10 cellular contexts compared by ENCODE assay signal in the genomic region with DNA sequence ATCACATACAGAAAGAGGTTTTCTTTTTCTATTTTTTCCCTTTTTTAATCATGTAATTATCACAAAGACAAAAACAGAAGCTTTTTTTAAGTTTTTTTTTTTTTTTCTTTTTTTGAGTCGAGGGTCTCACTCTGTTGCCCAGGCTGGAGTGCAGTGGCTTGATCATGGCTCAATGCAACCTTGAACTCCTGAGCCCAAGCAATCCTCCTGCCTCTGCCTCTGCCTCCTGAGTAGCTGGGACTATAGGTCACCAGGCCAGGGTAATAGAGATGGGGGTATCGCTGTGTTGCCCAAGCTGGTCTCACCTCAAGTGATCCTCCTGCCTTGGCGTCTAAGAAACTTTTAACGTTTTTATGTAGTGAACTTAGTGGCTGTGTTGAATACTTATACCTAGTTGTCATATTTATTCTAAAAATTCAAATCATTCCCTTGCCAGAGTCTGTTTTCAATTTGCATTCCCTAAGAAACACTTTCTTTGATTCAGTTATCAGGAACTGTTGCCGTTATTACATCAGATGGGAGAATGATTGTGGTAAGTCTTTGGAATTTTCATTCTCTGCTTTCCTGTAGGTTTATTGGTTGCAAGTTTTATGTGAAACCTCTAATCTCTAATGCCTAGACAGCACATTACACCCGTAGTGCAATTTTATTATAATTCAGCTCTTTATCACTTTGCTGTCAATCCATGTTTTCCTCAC. TPM values are rescaled to one million over a fixed set of nuclear protein-coding genes. Genes with fewer than 3 reads are reported as not detected.
DNase-seq lines count a peak whose midpoint lies in the region; ATAC-seq, FAIRE-seq and TF ChIP-seq lines count a peak whose summit lies in the region.
"Had no signal": no experiment of that assay in that cellular context is flagged by ENCODE, and none has a peak within 500 bp of the region (broad histone marks: within the 10 kb centered on the region; RNA-seq: fewer than 3 reads in every experiment).

No MANE protein-coding gene starts in this region.

- H3K4me1 ChIP-seq in small intestine (ENCODE audit: control insufficient read depth in 2 of 2, insufficient read depth in 1 of 2, low read depth in 1 of 2, low read length in 1 of 2), result peaks cover 0 to 4% of the 10 kb centered on the region in 2 donors

- no peak for FAIRE-seq in small intestine (lab: Jason Lieb, UNC)

- ATAC-seq in SK-N-SH treated with all-trans-retinoic acid at 6 μM for 48 hours (peak; percentile 1; the same call in 2 of the 3 replicates), HG03139 (IDR thresholded peaks at IDR 0.05; ENCODE audit: unreplicated experiment) (no peak), GM18909 (IDR thresholded peaks at IDR 0.05; ENCODE audit: poor library complexity, unreplicated experiment) (no peak)

- no peak overlapping the region for H3K27ac ChIP-seq in small intestine (ENCODE audit: low read depth in 1 of 2, low read length in 1 of 2)

- peak overlapping the region in 1 of 2 donors; percentile 17 for H3K4me3 ChIP-seq in small intestine (ENCODE audit: low read depth in 1 of 2, low read length in 2 of 2)

- no peaks in the 10 kb centered on the region for H3K36me3 ChIP-seq in small intestine (ENCODE audit: control insufficient read depth in 2 of 2, insufficient read depth in 2 of 2, low read length in 2 of 2)

- DNase-seq in DMS53 (lab: John Stamatoyannopoulos, UW) (peak; percentile 17), DMS53 treated with DMSO at 0.1 percent for 48 hours (lab: John Stamatoyannopoulos, UW; ENCODE audit: unreplicated experiment) (no peak), fibroblast of peridontal ligament (ENCODE audit: extremely low read depth) (peak; percentile 91), small intestine (peak; percentile 11), NCI-H345 treated with DMSO at 0.1 percent for 48 hours (lab: John Stamatoyannopoulos, UW; ENCODE audit: unreplicated experiment) (no peak)
- DNase-seq: 8988T, NCI-H2081 treated with DMSO at 0.1 percent for 48 hours had no signal

- no peaks in the 10 kb centered on the region for H3K27me3 ChIP-seq in small intestine (ENCODE audit: control insufficient read depth in 2 of 2, insufficient read depth in 2 of 2, low read length in 2 of 2)

- H3K9me3 ChIP-seq in small intestine (ENCODE audit: control insufficient read depth, low read depth), result no peaks in the 10 kb centered on the region

- WGBS in small intestine, 3 donors, result 43 to 67% (median 54%) methylated on average over 6 of the region's 6 CpGs

TF ChIP-seq in SK-N-SH treated with all-trans-retinoic acid at 6 μM for 48 hours, 23 proteins besides CTCF, POLR2A, EP300 and RAD21:
- TF ChIP-seq, protein P1, sequence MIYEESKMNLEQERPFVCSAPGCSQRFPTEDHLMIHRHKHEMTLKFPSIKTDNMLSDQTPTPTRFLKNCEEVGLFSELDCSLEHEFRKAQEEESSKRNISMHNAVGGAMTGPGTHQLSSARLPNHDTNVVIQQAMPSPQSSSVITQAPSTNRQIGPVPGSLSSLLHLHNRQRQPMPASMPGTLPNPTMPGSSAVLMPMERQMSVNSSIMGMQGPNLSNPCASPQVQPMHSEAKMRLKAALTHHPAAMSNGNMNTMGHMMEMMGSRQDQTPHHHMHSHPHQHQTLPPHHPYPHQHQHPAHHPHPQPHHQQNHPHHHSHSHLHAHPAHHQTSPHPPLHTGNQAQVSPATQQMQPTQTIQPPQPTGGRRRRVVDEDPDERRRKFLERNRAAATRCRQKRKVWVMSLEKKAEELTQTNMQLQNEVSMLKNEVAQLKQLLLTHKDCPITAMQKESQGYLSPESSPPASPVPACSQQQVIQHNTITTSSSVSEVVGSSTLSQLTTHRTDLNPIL (CRISPR knock-in tag; IDR thresholded peaks at IDR 0.05; ENCODE audit: low read depth), result no peak
- TF ChIP-seq ESRRG (CRISPR knock-in tag; IDR thresholded peaks at IDR 0.05), result no peak
- no peak for TF ChIP-seq ZFP3 (CRISPR knock-in tag; IDR thresholded peaks at IDR 0.05)
- TF ChIP-seq TCF4 (CRISPR knock-in tag; IDR thresholded peaks at IDR 0.05; ENCODE audit: borderline replicate concordance), result no peak
- TF ChIP-seq OSR1 (CRISPR knock-in tag; IDR thresholded peaks at IDR 0.05), result no peak
- TF ChIP-seq ARNTL (CRISPR knock-in tag; IDR thresholded peaks at IDR 0.05; ENCODE audit: borderline replicate concordance, low read depth), result no peak
- TF ChIP-seq PATZ1 (CRISPR knock-in tag; IDR thresholded peaks at IDR 0.05; ENCODE audit: borderline replicate concordance), result no peak
- no peak for TF ChIP-seq RARB (CRISPR knock-in tag; IDR thresholded peaks at IDR 0.05)
- TF ChIP-seq ZFP30 (CRISPR knock-in tag; IDR thresholded peaks at IDR 0.05), result no peak
- no peak for TF ChIP-seq CSRNP3 (CRISPR knock-in tag; IDR thresholded peaks at IDR 0.05)
- TF ChIP-seq ZNF8 (CRISPR knock-in tag; IDR thresholded peaks at IDR 0.05), result 0 out of 2 replicates have a peak, but pooled peaks have one; percentile 34
- TF ChIP-seq GLIS3 (CRISPR knock-in tag; IDR thresholded peaks at IDR 0.05), result no peak
- TF ChIP-seq ZNF565 (CRISPR knock-in tag; conservative IDR thresholded peaks at IDR 0.05; ENCODE audit: low read depth), result no peak
- no peak for TF ChIP-seq PPARA (CRISPR knock-in tag; IDR thresholded peaks at IDR 0.05; ENCODE audit: borderline replicate concordance)
- peak; percentile 9; the same call in 1 of the 2 replicates for TF ChIP-seq ISL1 (CRISPR knock-in tag; IDR thresholded peaks at IDR 0.05)

RNA-seq across cellular contexts. Expression of gene LSM8, which starts 1.3 kb away (rescaled TPM):
- polyA plus RNA-seq in small intestine, result 10 to 100 TPM; 15.9 to 45.2 (median 23.8) TPM

RNA-seq across cellular contexts. Expression of gene ANKRD7, which starts 39.2 kb away (rescaled TPM):
- polyA plus RNA-seq in small intestine, result under 1 TPM in 1 of 3 donors, not detected in 2; 0.12 TPM

Comparison
In these comparisons a context has a peak if more than half of its experiments do, and no peak if none do; other contexts are left out.
1. DNase-seq: peak in DMS53 (single experiment), fibroblast of peridontal ligament (single experiment) and small intestine (single experiment); none in DMS53 treated with DMSO at 0.1 percent for 48 hours (single experiment) and NCI-H345 treated with DMSO at 0.1 percent for 48 hours (single experiment).